27 cellular contexts compared by ENCODE assay signal in the genomic region with DNA sequence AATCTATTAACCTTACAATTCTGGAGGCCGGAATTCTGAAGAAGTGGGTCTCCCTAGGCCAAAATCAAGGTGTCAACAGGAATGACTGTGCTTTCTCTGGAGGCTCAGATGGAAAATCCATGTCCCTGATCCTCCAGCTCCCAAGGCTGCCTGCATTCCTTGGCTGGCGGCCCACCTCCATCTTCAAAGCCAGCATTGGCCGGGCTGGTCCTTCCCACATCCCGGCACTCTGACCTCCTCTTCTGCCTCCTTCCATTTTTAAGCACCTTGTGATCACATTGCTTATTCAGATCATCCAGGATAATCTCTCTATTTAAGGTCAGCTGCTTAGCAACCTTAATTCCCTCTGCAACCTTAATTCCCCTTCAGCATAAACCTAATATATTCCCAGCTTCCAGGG. TPM values are rescaled to one million over a fixed set of nuclear protein-coding genes. Genes with fewer than 3 reads are reported as not detected.
"Had no signal": no experiment of that assay in that cellular context is flagged by ENCODE, and none has a peak within 500 bp of the region (broad histone marks: within the 10 kb centered on the region; RNA-seq: fewer than 3 reads in every experiment).

No MANE protein-coding gene starts in this region.

- H3K9me3 Mint-ChIP-seq: activated CD4-positive, alpha-beta memory T cell treated with anti-CD3 and anti-CD28 coated beads, Interleukin-2, amount 10 ng/mL, durations not matched to agents 7 days and 5 days; activated naive CD8-positive, alpha-beta T cell treated with anti-CD3 and anti-CD28 coated beads, Interleukin-2, amount 10 ng/mL, durations not matched to agents 7 days and 5 days; activated T-cell treated with anti-CD3 and anti-CD28 coated beads, Interleukin-2, amount 50 U/mL, for 72 hours; T-cell had no signal

- H3K4me1 Mint-ChIP-seq: activated CD4-positive, alpha-beta T cell treated with anti-CD3 and anti-CD28 coated beads for 36 hours; T-cell had no signal

- H3K27me3 ChIP-seq: adrenal gland, breast epithelium had no signal

- H3K36me3 ChIP-seq: adrenal gland, breast epithelium, WERI-Rb-1 had no signal

- H3K27me3 Mint-ChIP-seq: activated CD4-positive, alpha-beta T cell treated with anti-CD3 and anti-CD28 coated beads for 36 hours; T-cell had no signal

- DNase-seq: activated CD4-positive, alpha-beta memory T cell treated with anti-CD3 and anti-CD28 coated beads, Interleukin-2, amount 10 ng/mL, durations not matched to agents 7 days and 5 days; activated CD4-positive, alpha-beta T cell treated with anti-CD3 and anti-CD28 coated beads for 36 hours; activated CD4-positive, alpha-beta T cell treated with anti-CD3 and anti-CD28 coated beads, Interleukin-2, amount 50 U/mL, for 1 hour; activated naive CD4-positive, alpha-beta T cell treated with anti-CD3 and anti-CD28 coated beads, Interleukin-2, amount 50 U/mL, for 16 hours; activated naive CD8-positive, alpha-beta T cell treated with anti-CD3 and anti-CD28 coated beads, Interleukin-2, amount 10 ng/mL, durations not matched to agents 7 days and 5 days; activated T-cell treated with anti-CD3 and anti-CD28 coated beads for 4 hours; activated T-cell treated with anti-CD3 and anti-CD28 coated beads, Interleukin-2, amount 50 U/mL, for 72 hours; caudate nucleus; KG1; NCI-H1048; NCI-H146; NCI-H1930; NCI-H2171; NCI-H2227 treated with DMSO at 0.1 percent for 48 hours; NCI-H446 treated with DMSO at 0.1 percent for 48 hours; NCI-H748 treated with DMSO at 0.1 percent for 48 hours; RPMI8226; T-cell; T-helper 2 cell; WERI-Rb-1 had no signal

- H3K27ac Mint-ChIP-seq: activated CD4-positive, alpha-beta memory T cell treated with anti-CD3 and anti-CD28 coated beads, Interleukin-2, amount 10 ng/mL, durations not matched to agents 7 days and 5 days; activated CD4-positive, alpha-beta T cell treated with anti-CD3 and anti-CD28 coated beads for 36 hours; activated naive CD8-positive, alpha-beta T cell treated with anti-CD3 and anti-CD28 coated beads, Interleukin-2, amount 10 ng/mL, durations not matched to agents 7 days and 5 days; activated T-cell treated with anti-CD3 and anti-CD28 coated beads, Interleukin-2, amount 50 U/mL, for 72 hours; T-cell had no signal

- H3K4me3 ChIP-seq: adrenal gland, breast epithelium, SK-N-MC had no signal

- H3K9me3 ChIP-seq: adrenal gland, breast epithelium had no signal

- H3K4me3 Mint-ChIP-seq: activated CD4-positive, alpha-beta memory T cell treated with anti-CD3 and anti-CD28 coated beads, Interleukin-2, amount 10 ng/mL, durations not matched to agents 7 days and 5 days; activated CD4-positive, alpha-beta T cell treated with anti-CD3 and anti-CD28 coated beads for 36 hours; activated naive CD8-positive, alpha-beta T cell treated with anti-CD3 and anti-CD28 coated beads, Interleukin-2, amount 10 ng/mL, durations not matched to agents 7 days and 5 days; activated T-cell treated with anti-CD3 and anti-CD28 coated beads, Interleukin-2, amount 50 U/mL, for 72 hours; T-cell had no signal

- H3K4me1 ChIP-seq: adrenal gland, breast epithelium had no signal

- ATAC-seq: activated CD4-positive, alpha-beta T cell treated with anti-CD3 and anti-CD28 coated beads for 36 hours; activated T-cell treated with anti-CD3 and anti-CD28 coated beads, Interleukin-2, amount 50 U/mL, for 72 hours; Right ventricle myocardium inferior; T-cell had no signal

- H3K27ac ChIP-seq: breast epithelium, SK-N-MC, WERI-Rb-1 had no signal

- H3K36me3 Mint-ChIP-seq: activated naive CD8-positive, alpha-beta T cell treated with anti-CD3 and anti-CD28 coated beads, Interleukin-2, amount 10 ng/mL, durations not matched to agents 7 days and 5 days; T-cell had no signal

RNA-seq across cellular contexts. Expression of a gene that starts 48.3 kb away (rescaled TPM):
- total RNA-seq: activated CD4-positive, alpha-beta memory T cell treated with anti-CD3 and anti-CD28 coated beads, Interleukin-2, amount 10 ng/mL, durations not matched to agents 7 days and 5 days; activated CD4-positive, alpha-beta T cell treated with anti-CD3 and anti-CD28 coated beads for 36 hours; activated CD8-positive, alpha-beta memory T cell treated with anti-CD3 and anti-CD28 coated beads for 36 hours; activated naive CD8-positive, alpha-beta T cell treated with anti-CD3 and anti-CD28 coated beads, Interleukin-2, amount 10 ng/mL, durations not matched to agents 7 days and 5 days; activated T-cell treated with anti-CD3 and anti-CD28 coated beads, Interleukin-2, amount 50 U/mL, for 72 hours; M059J; OCI-LY7; Right ventricle myocardium inferior; T-cell had no signal

RNA-seq across cellular contexts. Expression of a gene that starts 52.3 kb away (rescaled TPM):
- total RNA-seq: activated CD4-positive, alpha-beta T cell treated with anti-CD3 and anti-CD28 coated beads for 36 hours; M059J had no signal
